ENCODE assay signal across 7 cellular contexts in genomic region chr6:161866570-161866969, GRCh38.
"Had no signal": no experiment of that assay in that cellular context is flagged by ENCODE, and none has a peak within 500 bp of the region (broad histone marks: within the 10 kb centered on the region; RNA-seq: fewer than 3 reads in every experiment).

No MANE protein-coding gene starts in this region.

- H3K27ac ChIP-seq: HL-60 had no signal

- H3K36me3 Mint-ChIP-seq: IgD-negative memory B cell had no signal

- H3K4me2 ChIP-seq: GM23338 had no signal

- H3K4me3 ChIP-seq: GM23338 had no signal

- H3K4me3 Mint-ChIP-seq: GM23338, H9, IgD-negative memory B cell had no signal

- H2AFZ ChIP-seq: GM23338 had no signal

- H3K27me3 Mint-ChIP-seq: IgD-negative memory B cell had no signal

- H3K9me3 Mint-ChIP-seq: GM23338, H9, IgD-negative memory B cell had no signal

- H3K4me1 Mint-ChIP-seq: IgD-negative memory B cell had no signal

- ATAC-seq: GM23338, HepG2 had no signal

- DNase-seq: H9, HCEC 1CT, KBM-7 had no signal

- H3K27ac Mint-ChIP-seq: GM23338, H9, IgD-negative memory B cell had no signal
